1 cellular context compared by ENCODE assay signal in the genomic region with DNA sequence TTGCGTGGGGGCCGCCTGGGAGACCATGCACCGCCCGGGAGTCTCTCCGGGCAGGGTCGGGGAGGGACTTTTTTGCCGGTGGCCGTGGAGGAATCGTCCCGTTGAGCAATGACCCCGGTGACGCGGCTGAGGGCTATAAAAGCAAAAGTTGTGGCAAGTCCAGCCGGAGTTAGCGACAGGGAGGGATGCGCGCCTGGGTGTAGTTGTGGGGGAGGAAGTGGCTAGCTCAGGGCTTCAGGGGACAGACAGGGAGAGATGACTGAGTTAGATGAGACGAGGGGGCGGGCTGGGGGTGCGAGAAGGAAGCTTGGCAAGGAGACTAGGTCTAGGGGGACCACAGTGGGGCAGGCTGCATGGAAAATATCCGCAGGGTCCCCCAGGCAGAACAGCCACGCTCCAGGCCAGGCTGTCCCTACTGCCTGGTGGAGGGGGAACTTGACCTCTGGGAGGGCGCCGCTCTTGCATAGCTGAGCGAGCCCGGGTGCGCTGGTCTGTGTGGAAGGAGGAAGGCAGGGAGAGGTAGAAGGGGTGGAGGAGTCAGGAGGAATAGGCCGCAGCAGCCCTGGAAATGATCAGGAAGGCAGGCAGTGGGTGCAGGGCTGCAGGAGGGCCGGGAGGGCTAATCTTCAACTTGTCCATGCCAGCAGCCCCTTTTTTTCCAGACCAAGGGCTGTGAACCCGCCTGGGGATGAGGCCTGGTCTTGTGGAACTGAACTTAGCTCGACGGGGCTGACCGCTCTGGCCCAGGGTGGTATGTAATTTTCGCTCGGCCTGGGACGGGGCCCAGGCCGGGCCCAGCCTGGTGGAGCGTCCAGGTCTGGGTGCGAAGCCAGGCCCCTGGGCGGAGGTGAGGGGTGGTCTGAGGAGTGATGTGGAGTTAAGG.
TF ChIP-seq lines count a peak whose summit lies in the region.

NEAT1 (plus strand) TSS at position 166 of the 883 bp plus-strand sequence.

TF ChIP-seq in K562, 482 proteins besides CTCF, POLR2A, EP300 and RAD21 (continued from another document and continues in another):
- peak; percentile 94 for TF ChIP-seq ARID4B (CRISPR knock-in tag; IDR thresholded peaks at IDR 0.05)
- peak; percentile 9 to 78; a peak in 3 of 4 replicates for TF ChIP-seq RCOR1 (IDR thresholded peaks at IDR 0.05; ENCODE audit: borderline replicate concordance in 1 of 2, low read depth in 2 of 2, low read length in 2 of 2)
- no peak; the same call in 1 of the 2 replicates for TF ChIP-seq SMC3 (conservative IDR thresholded peaks at IDR 0.05; ENCODE audit: insufficient read depth, low read depth, low read length)
- peak; percentile 57; the same call in 1 of the 2 replicates for TF ChIP-seq KLF1 (tag; IDR thresholded peaks at IDR 0.05)
- peak; percentile 59; the same call in 1 of the 2 replicates for TF ChIP-seq NFRKB (IDR thresholded peaks at IDR 0.05; ENCODE audit: low read depth)
- TF ChIP-seq ZSCAN29 (IDR thresholded peaks at IDR 0.05): peak; percentile 65; the same call in 1 of the 2 replicates
- peak; percentile 100 for TF ChIP-seq ERF (CRISPR knock-in tag; IDR thresholded peaks at IDR 0.05)
- peak; percentile 87 for TF ChIP-seq ARID2 (IDR thresholded peaks at IDR 0.05)
- TF ChIP-seq PRMT5 (CRISPR knock-in tag; IDR thresholded peaks at IDR 0.05): peak; percentile 90
- peak; percentile 55 to 99; a peak in 3 of 4 replicates for TF ChIP-seq SRF (CRISPR knock-in tag; IDR thresholded peaks at IDR 0.05)
- TF ChIP-seq ZBTB33 (CRISPR knock-in tag; IDR thresholded peaks at IDR 0.05): no peak
- 0 out of 2 replicates have a peak, but pooled peaks have one; percentile 43 for TF ChIP-seq GABPB1 (CRISPR knock-in tag; IDR thresholded peaks at IDR 0.05)
- TF ChIP-seq, protein P1, sequence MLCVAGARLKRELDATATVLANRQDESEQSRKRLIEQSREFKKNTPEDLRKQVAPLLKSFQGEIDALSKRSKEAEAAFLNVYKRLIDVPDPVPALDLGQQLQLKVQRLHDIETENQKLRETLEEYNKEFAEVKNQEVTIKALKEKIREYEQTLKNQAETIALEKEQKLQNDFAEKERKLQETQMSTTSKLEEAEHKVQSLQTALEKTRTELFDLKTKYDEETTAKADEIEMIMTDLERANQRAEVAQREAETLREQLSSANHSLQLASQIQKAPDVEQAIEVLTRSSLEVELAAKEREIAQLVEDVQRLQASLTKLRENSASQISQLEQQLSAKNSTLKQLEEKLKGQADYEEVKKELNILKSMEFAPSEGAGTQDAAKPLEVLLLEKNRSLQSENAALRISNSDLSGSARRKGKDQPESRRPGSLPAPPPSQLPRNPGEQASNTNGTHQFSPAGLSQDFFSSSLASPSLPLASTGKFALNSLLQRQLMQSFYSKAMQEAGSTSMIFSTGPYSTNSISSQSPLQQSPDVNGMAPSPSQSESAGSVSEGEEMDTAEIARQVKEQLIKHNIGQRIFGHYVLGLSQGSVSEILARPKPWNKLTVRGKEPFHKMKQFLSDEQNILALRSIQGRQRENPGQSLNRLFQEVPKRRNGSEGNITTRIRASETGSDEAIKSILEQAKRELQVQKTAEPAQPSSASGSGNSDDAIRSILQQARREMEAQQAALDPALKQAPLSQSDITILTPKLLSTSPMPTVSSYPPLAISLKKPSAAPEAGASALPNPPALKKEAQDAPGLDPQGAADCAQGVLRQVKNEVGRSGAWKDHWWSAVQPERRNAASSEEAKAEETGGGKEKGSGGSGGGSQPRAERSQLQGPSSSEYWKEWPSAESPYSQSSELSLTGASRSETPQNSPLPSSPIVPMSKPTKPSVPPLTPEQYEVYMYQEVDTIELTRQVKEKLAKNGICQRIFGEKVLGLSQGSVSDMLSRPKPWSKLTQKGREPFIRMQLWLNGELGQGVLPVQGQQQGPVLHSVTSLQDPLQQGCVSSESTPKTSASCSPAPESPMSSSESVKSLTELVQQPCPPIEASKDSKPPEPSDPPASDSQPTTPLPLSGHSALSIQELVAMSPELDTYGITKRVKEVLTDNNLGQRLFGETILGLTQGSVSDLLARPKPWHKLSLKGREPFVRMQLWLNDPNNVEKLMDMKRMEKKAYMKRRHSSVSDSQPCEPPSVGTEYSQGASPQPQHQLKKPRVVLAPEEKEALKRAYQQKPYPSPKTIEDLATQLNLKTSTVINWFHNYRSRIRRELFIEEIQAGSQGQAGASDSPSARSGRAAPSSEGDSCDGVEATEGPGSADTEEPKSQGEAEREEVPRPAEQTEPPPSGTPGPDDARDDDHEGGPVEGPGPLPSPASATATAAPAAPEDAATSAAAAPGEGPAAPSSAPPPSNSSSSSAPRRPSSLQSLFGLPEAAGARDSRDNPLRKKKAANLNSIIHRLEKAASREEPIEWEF (CRISPR knock-in tag; IDR thresholded peaks at IDR 0.05): no peak
- TF ChIP-seq, protein P2, sequence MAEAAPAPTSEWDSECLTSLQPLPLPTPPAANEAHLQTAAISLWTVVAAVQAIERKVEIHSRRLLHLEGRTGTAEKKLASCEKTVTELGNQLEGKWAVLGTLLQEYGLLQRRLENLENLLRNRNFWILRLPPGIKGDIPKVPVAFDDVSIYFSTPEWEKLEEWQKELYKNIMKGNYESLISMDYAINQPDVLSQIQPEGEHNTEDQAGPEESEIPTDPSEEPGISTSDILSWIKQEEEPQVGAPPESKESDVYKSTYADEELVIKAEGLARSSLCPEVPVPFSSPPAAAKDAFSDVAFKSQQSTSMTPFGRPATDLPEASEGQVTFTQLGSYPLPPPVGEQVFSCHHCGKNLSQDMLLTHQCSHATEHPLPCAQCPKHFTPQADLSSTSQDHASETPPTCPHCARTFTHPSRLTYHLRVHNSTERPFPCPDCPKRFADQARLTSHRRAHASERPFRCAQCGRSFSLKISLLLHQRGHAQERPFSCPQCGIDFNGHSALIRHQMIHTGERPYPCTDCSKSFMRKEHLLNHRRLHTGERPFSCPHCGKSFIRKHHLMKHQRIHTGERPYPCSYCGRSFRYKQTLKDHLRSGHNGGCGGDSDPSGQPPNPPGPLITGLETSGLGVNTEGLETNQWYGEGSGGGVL (CRISPR knock-in tag; IDR thresholded peaks at IDR 0.05): peak; percentile 64; the same call in 1 of the 2 replicates
- peak; percentile 87 for TF ChIP-seq ZBTB43 (CRISPR knock-in tag; IDR thresholded peaks at IDR 0.05)
- TF ChIP-seq TFAP4 (CRISPR knock-in tag; IDR thresholded peaks at IDR 0.05; ENCODE audit: borderline replicate concordance): peak; percentile 70
- no peak for TF ChIP-seq CHD4 (IDR thresholded peaks at IDR 0.05; ENCODE audit: insufficient read depth, insufficient replicate concordance, low read depth, low read length, poor library complexity, severe bottlenecking)
- peak; percentile 6 for TF ChIP-seq RBBP5 (IDR thresholded peaks at IDR 0.05; ENCODE audit: borderline replicate concordance, insufficient read depth, low read length, poor library complexity, severe bottlenecking)
- peak; percentile 75 for TF ChIP-seq ZNF511 (CRISPR knock-in tag; IDR thresholded peaks at IDR 0.05)
- TF ChIP-seq NR3C1 (CRISPR knock-in tag; IDR thresholded peaks at IDR 0.05): 0 out of 2 replicates have a peak, but pooled peaks have one; percentile 63
- TF ChIP-seq, protein P3, sequence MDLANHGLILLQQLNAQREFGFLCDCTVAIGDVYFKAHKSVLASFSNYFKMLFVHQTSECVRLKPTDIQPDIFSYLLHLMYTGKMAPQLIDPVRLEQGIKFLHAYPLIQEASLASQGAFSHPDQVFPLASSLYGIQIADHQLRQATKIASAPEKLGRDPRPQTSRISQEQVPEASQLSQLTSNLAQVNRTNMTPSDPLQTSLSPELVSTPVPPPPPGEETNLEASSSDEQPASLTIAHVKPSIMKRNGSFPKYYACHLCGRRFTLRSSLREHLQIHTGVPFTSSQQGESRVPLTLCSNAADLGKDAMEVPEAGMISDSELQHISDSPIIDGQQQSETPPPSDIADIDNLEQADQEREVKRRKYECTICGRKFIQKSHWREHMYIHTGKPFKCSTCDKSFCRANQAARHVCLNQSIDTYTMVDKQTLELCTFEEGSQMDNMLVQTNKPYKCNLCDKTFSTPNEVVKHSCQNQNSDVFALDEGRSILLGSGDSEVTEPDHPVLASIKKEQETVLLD (IDR thresholded peaks at IDR 0.05): peak; percentile 67; the same call in 1 of the 2 replicates
- TF ChIP-seq ZNF75A (CRISPR knock-in tag; IDR thresholded peaks at IDR 0.05): peak; percentile 95
- TF ChIP-seq HMG20A (CRISPR knock-in tag; conservative IDR thresholded peaks at IDR 0.05): peak; percentile 99
- TF ChIP-seq THAP7 (CRISPR knock-in tag; IDR thresholded peaks at IDR 0.05): peak; percentile 98
- TF ChIP-seq TCF3 (CRISPR knock-in tag; IDR thresholded peaks at IDR 0.05): peak; percentile 46
- no peak; the same call in 1 of the 2 replicates for TF ChIP-seq ZEB2 (IDR thresholded peaks at IDR 0.05)
- TF ChIP-seq ZNF23 (CRISPR knock-in tag; IDR thresholded peaks at IDR 0.05): peak; percentile 99
- TF ChIP-seq RFX7 (CRISPR knock-in tag; IDR thresholded peaks at IDR 0.05): peak; percentile 99
- TF ChIP-seq TEAD2 (tag; IDR thresholded peaks at IDR 0.05): peak; percentile 28; the same call in 1 of the 2 replicates
- peak; percentile 99 for TF ChIP-seq ZNF212 (CRISPR knock-in tag; IDR thresholded peaks at IDR 0.05)
- peak; percentile 97; the same call in 1 of the 2 replicates for TF ChIP-seq RBM15 (IDR thresholded peaks at IDR 0.05; ENCODE audit: insufficient read depth, low read length)
- TF ChIP-seq BACH1 (tag; IDR thresholded peaks at IDR 0.05): peak; percentile 0
